20 cellular contexts compared by ENCODE assay signal in the genomic region with DNA sequence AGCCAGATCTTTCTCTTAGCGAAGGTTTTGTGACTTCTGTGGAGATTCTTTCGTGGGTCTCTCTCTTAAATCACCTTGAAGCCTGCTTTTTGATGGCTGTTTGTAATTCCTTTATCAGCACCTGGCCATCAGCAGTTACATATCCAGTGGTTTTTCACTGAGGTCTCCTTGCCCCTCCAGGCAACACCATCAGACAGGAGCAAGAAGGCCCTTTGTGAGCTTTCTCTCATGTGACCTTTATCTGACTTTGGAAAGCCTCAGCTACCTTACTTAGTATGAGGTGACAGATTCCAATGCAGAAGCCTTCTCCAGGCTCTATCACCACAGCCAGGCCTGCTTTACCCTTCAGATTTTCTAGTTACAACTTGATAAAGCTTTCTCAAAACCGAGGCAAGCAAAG. TPM values are rescaled to one million over a fixed set of nuclear protein-coding genes. Genes with fewer than 3 reads are reported as not detected.
"Had no signal": no experiment of that assay in that cellular context is flagged by ENCODE, and none has a peak within 500 bp of the region (broad histone marks: within the 10 kb centered on the region; RNA-seq: fewer than 3 reads in every experiment).

No MANE protein-coding gene starts in this region.

- H3K4me1 ChIP-seq: testis had no signal

- H3K4me3 Mint-ChIP-seq: activated CD4-positive, alpha-beta memory T cell treated with anti-CD3 and anti-CD28 coated beads, Interleukin-2, amount 10 ng/mL, durations not matched to agents 7 days and 5 days; activated CD4-positive, alpha-beta T cell treated with anti-CD3 and anti-CD28 coated beads, Interleukin-2, amount 10 ng/mL, durations not matched to agents 24 days and 14 days; brain; naive thymus-derived CD8-positive, alpha-beta T cell; stimulated activated memory B cell treated with anti-CD40 and anti-IgM and Interleukin-4, amounts not matched to agents 10 μg/mL and 1 μg/mL and 100 μg/mL, for 72 hours had no signal

- H3K4me1 Mint-ChIP-seq: activated CD4-positive, alpha-beta memory T cell treated with anti-CD3 and anti-CD28 coated beads, Interleukin-2, amount 10 ng/mL, durations not matched to agents 7 days and 5 days; activated CD4-positive, alpha-beta T cell treated with anti-CD3 and anti-CD28 coated beads, Interleukin-2, amount 10 ng/mL, durations not matched to agents 24 days and 14 days; brain; naive thymus-derived CD8-positive, alpha-beta T cell; stimulated activated memory B cell treated with anti-CD40 and anti-IgM and Interleukin-4, amounts not matched to agents 10 μg/mL and 1 μg/mL and 100 μg/mL, for 72 hours had no signal

- H3K27me3 Mint-ChIP-seq: activated CD4-positive, alpha-beta memory T cell treated with anti-CD3 and anti-CD28 coated beads, Interleukin-2, amount 10 ng/mL, durations not matched to agents 7 days and 5 days; activated CD4-positive, alpha-beta T cell treated with anti-CD3 and anti-CD28 coated beads, Interleukin-2, amount 10 ng/mL, durations not matched to agents 24 days and 14 days; brain had no signal

- H3K9me3 ChIP-seq: testis, upper lobe of left lung had no signal

- DNase-seq: activated CD4-positive, alpha-beta memory T cell treated with anti-CD3 and anti-CD28 coated beads, Interleukin-2, amount 10 ng/mL, durations not matched to agents 7 days and 5 days; activated CD4-positive, alpha-beta T cell treated with anti-CD3 and anti-CD28 coated beads, Interleukin-2, amount 10 ng/mL, durations not matched to agents 24 days and 14 days; aorta; caudate nucleus; effector memory CD4-positive, alpha-beta T cell; foreskin melanocyte; mesenchymal stem cell; naive thymus-derived CD8-positive, alpha-beta T cell; small intestine; testis; upper lobe of left lung had no signal

- H3K36me3 Mint-ChIP-seq: brain; stimulated activated memory B cell treated with anti-CD40 and anti-IgM and Interleukin-4, amounts not matched to agents 10 μg/mL and 1 μg/mL and 100 μg/mL, for 72 hours had no signal

- FAIRE-seq: endothelial cell of umbilical vein, small intestine had no signal

- H3K27ac ChIP-seq: testis, upper lobe of left lung, VCaP had no signal

- H3K27ac Mint-ChIP-seq: activated CD4-positive, alpha-beta memory T cell treated with anti-CD3 and anti-CD28 coated beads, Interleukin-2, amount 10 ng/mL, durations not matched to agents 7 days and 5 days; activated CD4-positive, alpha-beta T cell treated with anti-CD3 and anti-CD28 coated beads, Interleukin-2, amount 10 ng/mL, durations not matched to agents 24 days and 14 days; activated naive CD4-positive, alpha-beta T cell treated with anti-CD3 and anti-CD28 coated beads, Interleukin-2, amount 50 U/mL, for 72 hours; brain; naive thymus-derived CD8-positive, alpha-beta T cell; stimulated activated memory B cell treated with anti-CD40 and anti-IgM and Interleukin-4, amounts not matched to agents 10 μg/mL and 1 μg/mL and 100 μg/mL, for 72 hours had no signal

- H3K9me3 Mint-ChIP-seq: activated CD4-positive, alpha-beta memory T cell treated with anti-CD3 and anti-CD28 coated beads, Interleukin-2, amount 10 ng/mL, durations not matched to agents 7 days and 5 days; activated CD4-positive, alpha-beta T cell treated with anti-CD3 and anti-CD28 coated beads, Interleukin-2, amount 10 ng/mL, durations not matched to agents 24 days and 14 days; activated naive CD4-positive, alpha-beta T cell treated with anti-CD3 and anti-CD28 coated beads, Interleukin-2, amount 50 U/mL, for 72 hours; naive thymus-derived CD8-positive, alpha-beta T cell had no signal

- ATAC-seq: activated CD4-positive, CD25-positive, alpha-beta regulatory T cell treated with anti-CD3 and anti-CD28 coated beads, Interleukin-2, amount 50 U/mL, for 24 hours; activated naive CD4-positive, alpha-beta T cell treated with anti-CD3 and anti-CD28 coated beads, Interleukin-2, amount 50 U/mL, for 72 hours; esophagus mucosa; naive thymus-derived CD8-positive, alpha-beta T cell; sciatic nerve; stimulated activated memory B cell treated with anti-CD40 and anti-IgM and Interleukin-4, amounts not matched to agents 10 μg/mL and 1 μg/mL and 100 μg/mL, for 72 hours had no signal

- H3K4me3 ChIP-seq: testis, upper lobe of left lung had no signal

- H3K27me3 ChIP-seq: testis, upper lobe of left lung had no signal

- H3K36me3 ChIP-seq: upper lobe of left lung had no signal

RNA-seq across cellular contexts. Expression of gene P3H2, which starts 30.0 kb away (rescaled TPM):
- total RNA-seq: activated CD4-positive, alpha-beta memory T cell treated with anti-CD3 and anti-CD28 coated beads, Interleukin-2, amount 10 ng/mL, durations not matched to agents 7 days and 5 days; activated CD4-positive, alpha-beta T cell treated with anti-CD3 and anti-CD28 coated beads, Interleukin-2, amount 10 ng/mL, durations not matched to agents 24 days and 14 days; activated naive CD4-positive, alpha-beta T cell treated with anti-CD3 and anti-CD28 coated beads, Interleukin-2, amount 50 U/mL, for 72 hours; naive thymus-derived CD8-positive, alpha-beta T cell; T-helper 2 cell treated with Interferon-gamma antibody and Interleukin-4, amounts not matched to agents 100 ng/mL and 5 ng/mL, for 36 hours had no signal
- polyA plus RNA-seq: naive thymus-derived CD8-positive, alpha-beta T cell had no signal
